7 cellular contexts compared by ENCODE assay signal in the genomic region with DNA sequence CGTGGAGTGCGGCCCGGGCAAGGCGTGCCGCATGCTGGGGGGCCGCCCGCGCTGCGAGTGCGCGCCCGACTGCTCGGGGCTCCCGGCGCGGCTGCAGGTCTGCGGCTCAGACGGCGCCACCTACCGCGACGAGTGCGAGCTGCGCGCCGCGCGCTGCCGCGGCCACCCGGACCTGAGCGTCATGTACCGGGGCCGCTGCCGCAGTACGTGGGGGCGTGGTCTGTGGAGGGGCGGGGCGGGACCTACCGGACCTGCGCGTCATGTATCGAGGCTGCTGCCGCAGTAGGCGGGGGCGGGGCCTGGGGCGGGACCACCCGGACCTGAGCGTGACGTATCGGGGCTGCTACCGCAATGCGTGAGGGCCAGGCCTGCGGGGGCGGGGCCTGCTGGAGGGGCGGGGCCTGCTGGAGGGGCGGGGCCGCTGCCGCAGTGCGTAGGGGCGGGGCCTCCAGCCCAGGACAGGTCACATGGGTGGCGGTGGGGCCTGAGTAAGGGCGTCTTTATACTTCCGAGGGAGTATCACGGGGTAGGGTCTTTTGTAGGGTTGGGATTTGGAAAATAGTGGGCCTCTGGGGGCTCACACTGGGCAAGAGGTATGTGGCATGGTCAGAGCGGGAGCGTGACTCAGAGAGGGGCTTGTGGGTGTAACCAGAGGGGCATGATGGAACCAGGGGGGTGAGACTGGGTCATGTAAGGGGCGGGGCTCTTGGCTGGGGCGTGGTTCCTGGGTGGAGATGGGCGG. TPM values are rescaled to one million over a fixed set of nuclear protein-coding genes. Genes with fewer than 3 reads are reported as not detected.
DNase-seq lines count a peak whose midpoint lies in the region; ATAC-seq and TF ChIP-seq lines count a peak whose summit lies in the region.

No MANE protein-coding gene starts in this region.

- H3K27me3 Mint-ChIP-seq in T-helper 17 cell = peaks cover 1% of the 10 kb centered on the region

- peak overlapping the region; percentile 97 to 98 for H3K27ac ChIP-seq in ascending aorta

- peak overlapping the region; percentile 92 for H3K4me3 Mint-ChIP-seq in T-helper 17 cell

- intact Hi-C loops in ascending aorta (cut with DNase I) = loop anchor here (1.0 to 5.0 kb wide), 2 partner anchors 52 to 117 kb away; a partner anchor contains a TSS

- H3K27ac Mint-ChIP-seq in T-helper 17 cell = peak overlapping the region; percentile 93

- H3K4me1 ChIP-seq in ascending aorta = peaks cover 9 to 21% of the 10 kb centered on the region in 2 donors

- DNase-seq in NCI-H1694 treated with DMSO at 0.1 percent for 48 hours (lab: John Stamatoyannopoulos, UW) = peak; percentile 90
- peak; percentile 96 to 100 (median 100) for DNase-seq in T-helper 17 cell
- peak; percentile 98 to 100 for DNase-seq in ascending aorta (ENCODE audit: low spot score in 2 of 2)
- peak; percentile 98 for DNase-seq in hepatic stellate cell (ENCODE audit: low spot score)
- DNase-seq in retina = peak; percentile 94

- ATAC-seq in GM18499 (IDR thresholded peaks at IDR 0.05; ENCODE audit: insufficient read depth, unreplicated experiment) (peak; percentile 49), HG02943 (IDR thresholded peaks at IDR 0.05; ENCODE audit: low read depth, unreplicated experiment) (peak; percentile 66), T-helper 17 cell (peak; percentile 84)

- no peaks in the 10 kb centered on the region for H3K27me3 ChIP-seq in ascending aorta

- peaks cover 0 to 8% of the 10 kb centered on the region in 2 donors for H3K36me3 ChIP-seq in ascending aorta

- TF ChIP-seq CTCF in ascending aorta (IDR thresholded peaks at IDR 0.05) = peak; percentile 21 to 76 (median 35)

- H3K36me3 Mint-ChIP-seq in T-helper 17 cell (ENCODE audit: low read depth) = no peaks in the 10 kb centered on the region

- H3K4me1 Mint-ChIP-seq in T-helper 17 cell = peaks cover 5% of the 10 kb centered on the region

- peak overlapping the region; percentile 88 to 93 for H3K4me3 ChIP-seq in ascending aorta

- H3K9me3 ChIP-seq in T-helper 17 cell (ENCODE audit: control insufficient read depth, low read length, poor library complexity, severe bottlenecking) (no peaks in the 10 kb centered on the region), ascending aorta (no peaks in the 10 kb centered on the region)

RNA-seq across cellular contexts. Expression of a gene that starts 4.3 kb away (rescaled TPM):
- total RNA-seq in T-helper 17 cell = 1 to 10 TPM; 1.3 to 2.0 TPM
- 541 TPM for total RNA-seq in ascending aorta

RNA-seq across cellular contexts. Expression of a gene that starts 14.8 kb away (rescaled TPM):
- total RNA-seq in T-helper 17 cell (not detected), ascending aorta (not detected)

RNA-seq across cellular contexts. Expression of a gene that starts 17.4 kb away (rescaled TPM):
- total RNA-seq in T-helper 17 cell (100 to 1,000 TPM; 105 to 126 TPM), ascending aorta (39.0 TPM)

RNA-seq across cellular contexts. Expression of a gene that starts 28.3 kb away (rescaled TPM):
- total RNA-seq in T-helper 17 cell (not detected), ascending aorta (107 TPM)

RNA-seq across cellular contexts. Expression of a gene that starts 40.8 kb away (rescaled TPM):
- total RNA-seq in T-helper 17 cell = under 1 TPM; 0.65 to 0.68 TPM
- total RNA-seq in ascending aorta = not detected

Comparison
In these comparisons a context has a peak if more than half of its experiments do, and no peak if none do; other contexts are left out.
1. Peak in every context shown above with its lines: DNase-seq, ATAC-seq, H3K4me3 ChIP-seq and H3K27ac ChIP-seq.
2. RNA of a gene that starts 4.3 kb away (total RNA-seq): 541 TPM in ascending aorta (single experiment); 1.3 to 2.0 TPM in T-helper 17 cell; every median in the first group is over 100 times any median in the second.